In genomic region chr1:89260575-89261275, GRCh38 we compare ENCODE assay signal across 12 cellular contexts. TPM values are rescaled to one million over a fixed set of nuclear protein-coding genes. Genes with fewer than 3 reads are reported as not detected.
DNase-seq lines count a peak whose midpoint lies in the region; ATAC-seq and TF ChIP-seq lines count a peak whose summit lies in the region.
"Had no signal": no experiment of that assay in that cellular context is flagged by ENCODE, and none has a peak within 500 bp of the region (broad histone marks: within the 10 kb centered on the region; RNA-seq: fewer than 3 reads in every experiment).

No MANE protein-coding gene starts in this region.

- H3K36me3 ChIP-seq in cardiac muscle cell (no peaks in the 10 kb centered on the region), sigmoid colon (no peaks in the 10 kb centered on the region)

- DNase-seq in EL (peak; percentile 20), RPMI7951 (ENCODE audit: low read depth) (peak; percentile 39), cardiac muscle cell (ENCODE audit: low read depth in 1 of 2, low spot score in 1 of 2) (peak; percentile 23 to 70), sigmoid colon (no peak), NOMO-1 treated with dmso at 0.1 percent for 144 hours (lab: John Stamatoyannopoulos, UW; ENCODE audit: unreplicated experiment) (no peak), islet precursor cell (no peak), head of caudate nucleus (no peak)
- DNase-seq: activated CD8-positive, alpha-beta memory T cell treated with anti-CD3 and anti-CD28 coated beads, Interleukin-2, amount 50 U/mL, for 48 hours; effector CD8-positive, alpha-beta T cell; NCI-H2171 had no signal

- H3K27me3 ChIP-seq in cardiac muscle cell: no peaks in the 10 kb centered on the region
- no peaks in the 10 kb centered on the region for H3K27me3 ChIP-seq in sigmoid colon

- WGBS in sigmoid colon, 2 donors: 66 to 69% methylated on average over 5 of the region's 5 CpGs

- H3K4me3 ChIP-seq in cardiac muscle cell (no peak overlapping the region), sigmoid colon (no peak overlapping the region)

- TF ChIP-seq POLR2A in sigmoid colon (IDR thresholded peaks at IDR 0.05): no peak

- H3K27ac ChIP-seq in cardiac muscle cell (peak overlapping the region; percentile 96), sigmoid colon (peak overlapping the region in 3 of 4 donors; percentile 8 to 59 (median 43))

- TF ChIP-seq CTCF in cardiac muscle cell (IDR thresholded peaks at IDR 0.05; ENCODE audit: low read depth, low read length): no peak
- TF ChIP-seq CTCF in sigmoid colon (IDR thresholded peaks at IDR 0.05): no peak

- no peak for ATAC-seq in HG03442 (IDR thresholded peaks at IDR 0.05; ENCODE audit: unreplicated experiment)

- H3K4me1 ChIP-seq in cardiac muscle cell (ENCODE audit: low read depth) (peaks cover 37% of the 10 kb centered on the region), sigmoid colon (peaks cover 0 to 33% (median 30%) of the 10 kb centered on the region in 4 donors)

- intact Hi-C loops in sigmoid colon (cut with DNase I) (no loop called here), head of caudate nucleus (cut with DNase I) (no loop called here)

- H3K9me3 ChIP-seq in cardiac muscle cell (ENCODE audit: low read depth) (no peaks in the 10 kb centered on the region), sigmoid colon (no peaks in the 10 kb centered on the region)

- no peak for TF ChIP-seq EP300 in sigmoid colon (IDR thresholded peaks at IDR 0.05)

RNA-seq across cellular contexts. Expression of gene GBP5, which starts 11.9 kb away (rescaled TPM):
- total RNA-seq in RPMI7951 (2014; rRNA removed; shearing (Covaris generic)): not detected in 2 replicates
- total RNA-seq in cardiac muscle cell: 0.14 and 0.24 TPM in 2 replicates
- 0.29 TPM in 1 of 2 replicates, not detected in the other for polyA plus RNA-seq in cardiac muscle cell
- total RNA-seq in sigmoid colon: 1 to 10 TPM in 3 of 4 donors, under 1 TPM in 1; 0.83 to 1.4 (median 1.2) TPM
- polyA plus RNA-seq in sigmoid colon: 10 to 100 TPM in 1 of 3 donors, 1 to 10 TPM in 2; 1.6 to 19.3 (median 1.8) TPM
- total RNA-seq: osteocyte had no signal

Comparison
In these comparisons a context has a peak if more than half of its experiments do, and no peak if none do; other contexts are left out.
1. DNase-seq: peak in EL (single experiment), RPMI7951 (single experiment) and cardiac muscle cell (2 of 2); none in sigmoid colon (single experiment), NOMO-1 treated with dmso at 0.1 percent for 144 hours (single experiment), islet precursor cell (single experiment) and head of caudate nucleus (0 of 42).